Comparison of ENCODE assay signal across 8 cellular contexts in the genomic region with DNA sequence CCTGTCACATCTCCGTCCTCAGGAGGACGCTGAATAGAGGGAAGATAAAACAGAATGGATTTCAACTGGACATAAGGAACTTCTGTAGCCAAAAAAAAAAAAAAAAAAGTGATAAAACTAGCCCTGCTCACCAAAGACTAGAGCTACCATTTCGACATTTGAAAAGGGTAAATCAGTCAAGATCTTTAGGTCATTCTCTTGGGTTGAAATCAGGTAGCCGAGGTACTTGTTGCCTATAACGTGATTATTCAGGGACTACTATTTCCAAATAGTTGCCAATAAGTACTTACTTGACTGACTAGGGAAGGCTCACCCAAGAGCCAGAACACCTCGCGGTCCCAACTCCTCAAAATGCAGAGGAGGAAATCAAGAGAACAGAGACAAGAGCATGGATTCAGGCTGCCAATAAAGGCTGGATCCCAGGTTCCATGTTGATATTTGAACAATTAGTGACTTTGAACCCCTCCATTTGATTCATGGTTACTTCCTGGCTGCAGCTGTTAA. TPM values are rescaled to one million over a fixed set of nuclear protein-coding genes. Genes with fewer than 3 reads are reported as not detected.
DNase-seq lines count a peak whose midpoint lies in the region; ATAC-seq, FAIRE-seq and TF ChIP-seq lines count a peak whose summit lies in the region.

No MANE protein-coding gene starts in this region.

- no peaks in the 10 kb centered on the region for H3K9me3 Mint-ChIP-seq in activated naive CD4-positive, alpha-beta T cell treated with anti-CD3 and anti-CD28 coated beads for 36 hours

- FAIRE-seq in D721Med (lab: Jason Lieb, UNC), result no peak

- H3K27me3 Mint-ChIP-seq in activated naive CD4-positive, alpha-beta T cell treated with anti-CD3 and anti-CD28 coated beads for 36 hours (ENCODE audit: low read depth), result no peaks in the 10 kb centered on the region

- TF ChIP-seq CTCF in adrenal gland (IDR thresholded peaks at IDR 0.05) (no peak), right lobe of liver (IDR thresholded peaks at IDR 0.05) (no peak), upper lobe of left lung (IDR thresholded peaks at IDR 0.05) (no peak), D721Med (IDR thresholded peaks at IDR 0.05; ENCODE audit: insufficient read depth, missing control alignments) (no peak)

- H3K27me3 ChIP-seq in adrenal gland, result no peaks in the 10 kb centered on the region
- H3K27me3 ChIP-seq in right lobe of liver, result no peaks in the 10 kb centered on the region
- no peaks in the 10 kb centered on the region for H3K27me3 ChIP-seq in upper lobe of left lung

- H3K4me3 Mint-ChIP-seq in activated naive CD4-positive, alpha-beta T cell treated with anti-CD3 and anti-CD28 coated beads for 36 hours, result peak overlapping the region; percentile 98

- CTCF ChIA-PET in activated naive CD4-positive, alpha-beta T cell treated with anti-CD3 and anti-CD28 coated beads for 36 hours (lab: Charles Lee), result interaction anchor here (0.6 to 1.0 kb wide), 3 partner anchors 10 to 241 kb away, joined by 3 read pairs; no protein-coding TSS in a partner anchor

- H3K4me3 ChIP-seq in adrenal gland (peak overlapping the region in 2 of 4 donors; percentile 57 to 89), right lobe of liver (peak overlapping the region; percentile 57 to 78 (median 73)), upper lobe of left lung (peak overlapping the region in 3 of 4 donors; percentile 86 to 97 (median 88))

- H3K9me3 ChIP-seq in adrenal gland (replicated peaks in 1 of 3) (no peaks in the 10 kb centered on the region), right lobe of liver (no peaks in the 10 kb centered on the region), upper lobe of left lung (no peaks in the 10 kb centered on the region)

- TF ChIP-seq POLR2A in adrenal gland (IDR thresholded peaks at IDR 0.05) (no peak), right lobe of liver (IDR thresholded peaks at IDR 0.05) (no peak), upper lobe of left lung (IDR thresholded peaks at IDR 0.05) (peak in 1 of 4 donors; percentile 1)

- no peak for ATAC-seq in right lobe of liver
- no peak for ATAC-seq in upper lobe of left lung (ENCODE audit: low FRiP score in 2 of 2)

- no peak overlapping the region for H3K27ac Mint-ChIP-seq in activated naive CD4-positive, alpha-beta T cell treated with anti-CD3 and anti-CD28 coated beads for 36 hours

- peaks cover 57% of the 10 kb centered on the region for H3K4me1 Mint-ChIP-seq in activated naive CD4-positive, alpha-beta T cell treated with anti-CD3 and anti-CD28 coated beads for 36 hours (ENCODE audit: low read depth)

- WGBS in adrenal gland, 4 donors, result 56 to 64% (median 58%) methylated on average over 7 of the region's 7 CpGs
- WGBS in right lobe of liver (ENCODE audit: insufficient coverage, low coverage, low lambda C conversion rate, missing lambda C conversion rate), result 50% methylated on average over 6 of the region's 7 CpGs
- 61 to 72% methylated on average over 7 of the region's 7 CpGs for WGBS in upper lobe of left lung, 2 donors

- H3K4me1 ChIP-seq in adrenal gland (replicated peaks in 1 of 2), result peaks cover 20 to 62% of the 10 kb centered on the region in 2 donors
- H3K4me1 ChIP-seq in right lobe of liver, result peaks cover 0 to 20% (median 8%) of the 10 kb centered on the region in 4 donors
- H3K4me1 ChIP-seq in upper lobe of left lung, result peaks cover 29 to 62% (median 36%) of the 10 kb centered on the region in 4 donors

- no peak for DNase-seq in activated naive CD4-positive, alpha-beta T cell treated with anti-CD3 and anti-CD28 coated beads for 36 hours
- no peak for DNase-seq in activated naive CD4-positive, alpha-beta T cell (lab: John Stamatoyannopoulos, UW)
- DNase-seq in adrenal gland, result no peak
- DNase-seq in right lobe of liver, result no peak
- no peak for DNase-seq in upper lobe of left lung
- no peak for DNase-seq in D721Med (ENCODE audit: insufficient read length, low spot score)
- DNase-seq in NCI-H82 treated with DMSO at 0.1 percent for 48 hours (lab: John Stamatoyannopoulos, UW; ENCODE audit: unreplicated experiment), result no peak
- no peak for DNase-seq in glomerular visceral epithelial cell (ENCODE audit: extremely low spot score)

- intact Hi-C loops in activated naive CD4-positive, alpha-beta T cell treated with anti-CD3 and anti-CD28 coated beads for 36 hours (cut with micrococcal nuclease), result loop anchor here (1.0 to 10.0 kb wide), 5 partner anchors 10 to 417 kb away; no protein-coding TSS in a partner anchor
- intact Hi-C loops in adrenal gland (cut with DNase I), result loop anchor here (10.0 kb wide), 1 partner anchor 53 kb away; no protein-coding TSS in a partner anchor
- intact Hi-C loops in right lobe of liver (cut with DNase I), result no loop called here

- H3K36me3 ChIP-seq in adrenal gland (replicated peaks in 1 of 2) (no peaks in the 10 kb centered on the region), right lobe of liver (no peaks in the 10 kb centered on the region), upper lobe of left lung (no peaks in the 10 kb centered on the region)

- H3K27ac ChIP-seq in adrenal gland (peak overlapping the region in 3 of 5 donors; percentile 99 to 100 (median 100)), right lobe of liver (peak overlapping the region; percentile 97 to 99 (median 99)), upper lobe of left lung (peak overlapping the region; percentile 99 to 100 (median 99))

- H3K36me3 Mint-ChIP-seq in activated naive CD4-positive, alpha-beta T cell treated with anti-CD3 and anti-CD28 coated beads for 36 hours (ENCODE audit: low read depth), result peaks cover 19% of the 10 kb centered on the region

- no peak for TF ChIP-seq EP300 in upper lobe of left lung (IDR thresholded peaks at IDR 0.05)

RNA-seq across cellular contexts. Expression of a gene that starts 2.0 kb away (rescaled TPM):
- total RNA-seq in activated naive CD4-positive, alpha-beta T cell treated with anti-CD3 and anti-CD28 coated beads for 36 hours, result 10 to 100 TPM; 58.7 to 62.7 TPM
- total RNA-seq in adrenal gland (100 to 1,000 TPM in 6 of 8 donors, 10 to 100 TPM in 2; 83.8 to 177 (median 136) TPM), right lobe of liver (10 to 100 TPM; 33.4 to 55.3 (median 49.7) TPM), upper lobe of left lung (100 to 1,000 TPM in 2 of 6 donors, 10 to 100 TPM in 4; 63.0 to 105 (median 93.4) TPM)
- polyA plus RNA-seq in adrenal gland, result 100 to 1,000 TPM in 2 of 3 donors, 10 to 100 TPM in 1; 66.3 to 309 (median 105) TPM

Comparison
In these comparisons a context has a peak if more than half of its experiments do, and no peak if none do; other contexts are left out.
1. intact Hi-C loops: an anchor here in activated naive CD4-positive, alpha-beta T cell treated with anti-CD3 and anti-CD28 coated beads for 36 hours (1.0 to 10.0 kb wide) and adrenal gland (10.0 kb wide); none called in right lobe of liver.